Comparison of ENCODE assay signal across 1 cellular context in genomic region chr1:232952514-232953175, GRCh38.
A peak's percentile ranks its signal among the peaks of the same experiment; 100 is the strongest.
TF ChIP-seq lines count a peak whose summit lies in the region.

No MANE protein-coding gene starts in this region.

TF ChIP-seq in GM12878, 131 proteins besides CTCF, POLR2A, EP300 and RAD21 (continued from another document and continues in another):
- TF ChIP-seq RAD51 (IDR thresholded peaks at IDR 0.05) = no peak
- no peak for TF ChIP-seq ZZZ3 (IDR thresholded peaks at IDR 0.05; ENCODE audit: control insufficient read depth, insufficient read length, low read depth)
- TF ChIP-seq ZBTB40 (IDR thresholded peaks at IDR 0.05; ENCODE audit: borderline replicate concordance) = no peak
- no peak for TF ChIP-seq CHD4 (IDR thresholded peaks at IDR 0.05)
- no peak for TF ChIP-seq PAX8 (IDR thresholded peaks at IDR 0.05)
- TF ChIP-seq BACH1 (IDR thresholded peaks at IDR 0.05; ENCODE audit: borderline replicate concordance) = no peak
- no peak for TF ChIP-seq CHD1 (IDR thresholded peaks at IDR 0.05; ENCODE audit: low read depth, low read length)
- no peak for TF ChIP-seq TCF3 (IDR thresholded peaks at IDR 0.05; ENCODE audit: borderline replicate concordance, insufficient read depth, low read depth, low read length)
- no peak for TF ChIP-seq ESRRA (IDR thresholded peaks at IDR 0.05; ENCODE audit: low read length)
- TF ChIP-seq SUPT20H (IDR thresholded peaks at IDR 0.05; ENCODE audit: borderline replicate concordance, control insufficient read depth, low read depth, low read length) = no peak
- peak; percentile 12; the same call in 1 of the 2 replicates for TF ChIP-seq SMC3 (IDR thresholded peaks at IDR 0.05; ENCODE audit: borderline replicate concordance, low read length)
- peak; percentile 63 for TF ChIP-seq EED (IDR thresholded peaks at IDR 0.05; ENCODE audit: low read depth)
- no peak for TF ChIP-seq MYB (IDR thresholded peaks at IDR 0.05; ENCODE audit: borderline replicate concordance, low read depth, low read length)
- no peak for TF ChIP-seq CREB1 (IDR thresholded peaks at IDR 0.05; ENCODE audit: low read depth)
- 0 out of 2 replicates have a peak, but pooled peaks have one; percentile 29 for TF ChIP-seq GATAD2B (conservative IDR thresholded peaks at IDR 0.05; ENCODE audit: low read depth)
- no peak for TF ChIP-seq BCL11A (IDR thresholded peaks at IDR 0.05; ENCODE audit: low read depth, low read length)
- TF ChIP-seq POLR2AphosphoS2 (IDR thresholded peaks at IDR 0.05; ENCODE audit: low read depth, low read length) = no peak
- TF ChIP-seq ATF7 (IDR thresholded peaks at IDR 0.05; ENCODE audit: low read depth) = no peak
- TF ChIP-seq KAT2A (conservative IDR thresholded peaks at IDR 0.05; ENCODE audit: control insufficient read depth, low read depth, low read length) = no peak
- no peak for TF ChIP-seq TAF1 (IDR thresholded peaks at IDR 0.05; ENCODE audit: borderline replicate concordance, low read depth, low read length)
- TF ChIP-seq, protein P1, sequence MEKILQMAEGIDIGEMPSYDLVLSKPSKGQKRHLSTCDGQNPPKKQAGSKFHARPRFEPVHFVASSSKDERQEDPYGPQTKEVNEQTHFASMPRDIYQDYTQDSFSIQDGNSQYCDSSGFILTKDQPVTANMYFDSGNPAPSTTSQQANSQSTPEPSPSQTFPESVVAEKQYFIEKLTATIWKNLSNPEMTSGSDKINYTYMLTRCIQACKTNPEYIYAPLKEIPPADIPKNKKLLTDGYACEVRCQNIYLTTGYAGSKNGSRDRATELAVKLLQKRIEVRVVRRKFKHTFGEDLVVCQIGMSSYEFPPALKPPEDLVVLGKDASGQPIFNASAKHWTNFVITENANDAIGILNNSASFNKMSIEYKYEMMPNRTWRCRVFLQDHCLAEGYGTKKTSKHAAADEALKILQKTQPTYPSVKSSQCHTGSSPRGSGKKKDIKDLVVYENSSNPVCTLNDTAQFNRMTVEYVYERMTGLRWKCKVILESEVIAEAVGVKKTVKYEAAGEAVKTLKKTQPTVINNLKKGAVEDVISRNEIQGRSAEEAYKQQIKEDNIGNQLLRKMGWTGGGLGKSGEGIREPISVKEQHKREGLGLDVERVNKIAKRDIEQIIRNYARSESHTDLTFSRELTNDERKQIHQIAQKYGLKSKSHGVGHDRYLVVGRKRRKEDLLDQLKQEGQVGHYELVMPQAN (conservative IDR thresholded peaks at IDR 0.05) = no peak
- TF ChIP-seq SRF (IDR thresholded peaks at IDR 0.05; ENCODE audit: low read depth in 2 of 2, low read length in 2 of 2) = no peak
- TF ChIP-seq NR2C1 (IDR thresholded peaks at IDR 0.05) = no peak
- no peak for TF ChIP-seq TARDBP (IDR thresholded peaks at IDR 0.05; ENCODE audit: borderline replicate concordance)
- TF ChIP-seq BHLHE40 (IDR thresholded peaks at IDR 0.05; ENCODE audit: borderline replicate concordance in 1 of 2, low read depth in 2 of 2, low read length in 1 of 2) = no peak
- TF ChIP-seq TCF12 (IDR thresholded peaks at IDR 0.05; ENCODE audit: low read depth, low read length) = 0 out of 2 replicates have a peak, but pooled peaks have one; percentile 35
- TF ChIP-seq SIX5 (IDR thresholded peaks at IDR 0.05; ENCODE audit: low read depth, low read length, severe bottlenecking) = no peak
- TF ChIP-seq MEF2B (IDR thresholded peaks at IDR 0.05; ENCODE audit: partially characterized antibody, poor library complexity, severe bottlenecking) = peak; percentile 99
- TF ChIP-seq NRF1 (conservative IDR thresholded peaks at IDR 0.05; ENCODE audit: low read depth, low read length) = no peak
- no peak for TF ChIP-seq CUX1 (IDR thresholded peaks at IDR 0.05; ENCODE audit: insufficient replicate concordance, low read depth, low read length)
- TF ChIP-seq HDAC6 (IDR thresholded peaks at IDR 0.05; ENCODE audit: unreplicated experiment) = no peak
- TF ChIP-seq MYC (IDR thresholded peaks at IDR 0.05; ENCODE audit: insufficient read depth, insufficient read length, insufficient replicate concordance, low read length, severe bottlenecking) = no peak
- TF ChIP-seq SIN3A (IDR thresholded peaks at IDR 0.05; ENCODE audit: low read depth, low read length) = no peak
- TF ChIP-seq CEBPB (IDR thresholded peaks at IDR 0.05; ENCODE audit: borderline replicate concordance in 1 of 2, low read depth in 2 of 2, low read length in 2 of 2) = no peak
- TF ChIP-seq DPF2 (IDR thresholded peaks at IDR 0.05) = no peak
- 0 out of 2 replicates have a peak, but pooled peaks have one; percentile 50 for TF ChIP-seq RELB (IDR thresholded peaks at IDR 0.05; ENCODE audit: low read depth)
- peak; percentile 55 for TF ChIP-seq SKIL (IDR thresholded peaks at IDR 0.05; ENCODE audit: low read depth, poor library complexity, severe bottlenecking)
- no peak for TF ChIP-seq TBL1XR1 (IDR thresholded peaks at IDR 0.05; ENCODE audit: low read depth, low read length)
- no peak for TF ChIP-seq ZNF217 (IDR thresholded peaks at IDR 0.05)
- no peak for TF ChIP-seq HDGF (IDR thresholded peaks at IDR 0.05)
- no peak for TF ChIP-seq ZNF622 (IDR thresholded peaks at IDR 0.05)
- no peak for TF ChIP-seq POLR2AphosphoS5 (IDR thresholded peaks at IDR 0.05; ENCODE audit: low read length)
- TF ChIP-seq FOXK2 (IDR thresholded peaks at IDR 0.05) = no peak
- no peak for TF ChIP-seq ATF2 (IDR thresholded peaks at IDR 0.05; ENCODE audit: low read length)
- TF ChIP-seq, protein P2, sequence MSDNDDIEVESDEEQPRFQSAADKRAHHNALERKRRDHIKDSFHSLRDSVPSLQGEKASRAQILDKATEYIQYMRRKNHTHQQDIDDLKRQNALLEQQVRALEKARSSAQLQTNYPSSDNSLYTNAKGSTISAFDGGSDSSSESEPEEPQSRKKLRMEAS (IDR thresholded peaks at IDR 0.05; ENCODE audit: low read depth, low read length) = no peak
- no peak for TF ChIP-seq BMI1 (IDR thresholded peaks at IDR 0.05; ENCODE audit: borderline replicate concordance)
- no peak for TF ChIP-seq USF1 (IDR thresholded peaks at IDR 0.05; ENCODE audit: borderline replicate concordance, extremely low read length, insufficient read depth, low read depth, low read length)
- TF ChIP-seq NR2C2 (IDR thresholded peaks at IDR 0.05; ENCODE audit: borderline replicate concordance, control insufficient read depth, insufficient read length, low read depth) = no peak
